Comparison of ENCODE assay signal across 8 cellular contexts in genomic region chr15:74799843-74800558, GRCh38. TPM values are rescaled to one million over a fixed set of nuclear protein-coding genes. Genes with fewer than 3 reads are reported as not detected.
DNase-seq lines count a peak whose midpoint lies in the region; ATAC-seq and TF ChIP-seq lines count a peak whose summit lies in the region.

No MANE protein-coding gene starts in this region.

- peak overlapping the region; percentile 60 to 90 (median 79) for H3K27ac Mint-ChIP-seq in CD4-positive, CD25-positive, alpha-beta regulatory T cell
- H3K27ac Mint-ChIP-seq in activated naive CD4-positive, alpha-beta T cell treated with anti-CD3 and anti-CD28 coated beads, Interleukin-2, amount 50 U/mL, for 24 hours: peak overlapping the region; percentile 84
- H3K27ac Mint-ChIP-seq in glutamatergic neuron (ENCODE audit: unreplicated experiment): no peak overlapping the region
- no peak overlapping the region for H3K27ac Mint-ChIP-seq in progenitor cell of endocrine pancreas

- peaks cover 17 to 61% (median 35%) of the 10 kb centered on the region in 4 donors for H3K4me1 Mint-ChIP-seq in CD4-positive, CD25-positive, alpha-beta regulatory T cell
- peaks cover 42% of the 10 kb centered on the region for H3K4me1 Mint-ChIP-seq in activated naive CD4-positive, alpha-beta T cell treated with anti-CD3 and anti-CD28 coated beads, Interleukin-2, amount 50 U/mL, for 24 hours
- H3K4me1 Mint-ChIP-seq in glutamatergic neuron (ENCODE audit: low read depth, unreplicated experiment): no peaks in the 10 kb centered on the region
- H3K4me1 Mint-ChIP-seq in progenitor cell of endocrine pancreas (ENCODE audit: low read depth): no peaks in the 10 kb centered on the region

- peak; percentile 81 to 85 (median 83) for DNase-seq in CD4-positive, CD25-positive, alpha-beta regulatory T cell
- DNase-seq in HuH-7 (ENCODE audit: low spot score): peak; percentile 98
- DNase-seq in SKM-1 (lab: John Stamatoyannopoulos, UW; ENCODE audit: unreplicated experiment): peak; percentile 86
- DNase-seq in glutamatergic neuron: peak; percentile 79
- DNase-seq in progenitor cell of endocrine pancreas (ENCODE audit: low spot score, unreplicated experiment): peak; percentile 60
- no peak for DNase-seq in NCI-H2029 (lab: John Stamatoyannopoulos, UW)

- peaks cover 66% of the 10 kb centered on the region for H3K36me3 ChIP-seq in CD4-positive, CD25-positive, alpha-beta regulatory T cell (ENCODE audit: control insufficient read depth, insufficient read depth, low read length)

- no peaks in the 10 kb centered on the region for H3K27me3 Mint-ChIP-seq in CD4-positive, CD25-positive, alpha-beta regulatory T cell
- H3K27me3 Mint-ChIP-seq in activated naive CD4-positive, alpha-beta T cell treated with anti-CD3 and anti-CD28 coated beads, Interleukin-2, amount 50 U/mL, for 24 hours: no peaks in the 10 kb centered on the region
- H3K27me3 Mint-ChIP-seq in glutamatergic neuron (ENCODE audit: unreplicated experiment): peaks cover 4% of the 10 kb centered on the region
- H3K27me3 Mint-ChIP-seq in progenitor cell of endocrine pancreas: no peaks in the 10 kb centered on the region

- H3K4me1 ChIP-seq in CD4-positive, CD25-positive, alpha-beta regulatory T cell (ENCODE audit: control insufficient read depth, insufficient read depth, low read length, poor library complexity, severe bottlenecking): peaks cover 56% of the 10 kb centered on the region

- H3K27me3 ChIP-seq in CD4-positive, CD25-positive, alpha-beta regulatory T cell (ENCODE audit: control insufficient read depth, insufficient read depth, low read length): no peaks in the 10 kb centered on the region

- no peak overlapping the region for H3K4me3 ChIP-seq in CD4-positive, CD25-positive, alpha-beta regulatory T cell (ENCODE audit: low read depth, low read length)

- H3K36me3 Mint-ChIP-seq in CD4-positive, CD25-positive, alpha-beta regulatory T cell: peaks cover 21% of the 10 kb centered on the region
- H3K36me3 Mint-ChIP-seq in activated naive CD4-positive, alpha-beta T cell treated with anti-CD3 and anti-CD28 coated beads, Interleukin-2, amount 50 U/mL, for 24 hours: peaks cover 5% of the 10 kb centered on the region
- H3K36me3 Mint-ChIP-seq in glutamatergic neuron (ENCODE audit: unreplicated experiment) (peaks cover 6% of the 10 kb centered on the region), progenitor cell of endocrine pancreas (ENCODE audit: insufficient read depth) (peaks cover 9% of the 10 kb centered on the region)

- H3K9me3 ChIP-seq in CD4-positive, CD25-positive, alpha-beta regulatory T cell (ENCODE audit: control insufficient read depth in 2 of 2, low read length in 2 of 2): no peaks in the 10 kb centered on the region

- peak overlapping the region in 3 of 4 donors; percentile 48 to 73 (median 62) for H3K4me3 Mint-ChIP-seq in CD4-positive, CD25-positive, alpha-beta regulatory T cell
- no peak overlapping the region for H3K4me3 Mint-ChIP-seq in activated naive CD4-positive, alpha-beta T cell treated with anti-CD3 and anti-CD28 coated beads, Interleukin-2, amount 50 U/mL, for 24 hours
- H3K4me3 Mint-ChIP-seq in glutamatergic neuron (ENCODE audit: unreplicated experiment) (no peak overlapping the region), progenitor cell of endocrine pancreas (ENCODE audit: low read depth) (no peak overlapping the region)

- peak overlapping the region; percentile 95 for H3K27ac ChIP-seq in CD4-positive, CD25-positive, alpha-beta regulatory T cell (ENCODE audit: insufficient read depth, low read length, poor library complexity, severe bottlenecking)

- ATAC-seq in CD4-positive, CD25-positive, alpha-beta regulatory T cell (ENCODE audit: low read depth in 2 of 2): peak; percentile 87 to 90
- ATAC-seq in GM19397 (IDR thresholded peaks at IDR 0.05; ENCODE audit: unreplicated experiment): peak; percentile 68

- TF ChIP-seq CTCF in glutamatergic neuron (IDR thresholded peaks at IDR 0.05; ENCODE audit: partially characterized antibody, unreplicated experiment) (peak; percentile 95), progenitor cell of endocrine pancreas (IDR thresholded peaks at IDR 0.05; ENCODE audit: unreplicated experiment) (peak; percentile 86)

- H3K9me3 Mint-ChIP-seq in CD4-positive, CD25-positive, alpha-beta regulatory T cell: peaks cover 0 to under 1% (median 0%) of the 10 kb centered on the region in 7 donors
- no peaks in the 10 kb centered on the region for H3K9me3 Mint-ChIP-seq in activated naive CD4-positive, alpha-beta T cell treated with anti-CD3 and anti-CD28 coated beads, Interleukin-2, amount 50 U/mL, for 24 hours
- H3K9me3 Mint-ChIP-seq in glutamatergic neuron (ENCODE audit: unreplicated experiment) (peaks cover 4% of the 10 kb centered on the region), progenitor cell of endocrine pancreas (ENCODE audit: low read depth) (no peaks in the 10 kb centered on the region)

RNA-seq across cellular contexts. Expression of gene LMAN1L, which starts 12.6 kb away (rescaled TPM):
- not detected for total RNA-seq in CD4-positive, CD25-positive, alpha-beta regulatory T cell
- not detected for polyA plus RNA-seq in CD4-positive, CD25-positive, alpha-beta regulatory T cell
- total RNA-seq in glutamatergic neuron (ENCODE audit: unreplicated experiment) (not detected), progenitor cell of endocrine pancreas (not detected in 2 replicates)

RNA-seq across cellular contexts. Expression of gene CSK, which starts 18.1 kb away (rescaled TPM):
- total RNA-seq in CD4-positive, CD25-positive, alpha-beta regulatory T cell: 257 TPM
- 100 to 1,000 TPM; 131 to 151 (median 141) TPM for polyA plus RNA-seq in CD4-positive, CD25-positive, alpha-beta regulatory T cell
- total RNA-seq in glutamatergic neuron (ENCODE audit: unreplicated experiment) (72.6 TPM), progenitor cell of endocrine pancreas (70.9 and 72.4 TPM in 2 replicates)

RNA-seq across cellular contexts. Expression of gene CPLX3, which starts 26.4 kb away (rescaled TPM):
- total RNA-seq in CD4-positive, CD25-positive, alpha-beta regulatory T cell: 0.35 TPM
- polyA plus RNA-seq in CD4-positive, CD25-positive, alpha-beta regulatory T cell: not detected
- total RNA-seq in glutamatergic neuron (ENCODE audit: unreplicated experiment): 0.32 TPM
- total RNA-seq in progenitor cell of endocrine pancreas: not detected in 2 replicates

RNA-seq across cellular contexts. Expression of gene ULK3, which starts 43.0 kb away (rescaled TPM):
- total RNA-seq in CD4-positive, CD25-positive, alpha-beta regulatory T cell: 54.4 TPM
- polyA plus RNA-seq in CD4-positive, CD25-positive, alpha-beta regulatory T cell: 10 to 100 TPM; 22.5 to 38.1 (median 34.7) TPM
- total RNA-seq in glutamatergic neuron (ENCODE audit: unreplicated experiment) (46.5 TPM), progenitor cell of endocrine pancreas (37.3 and 39.8 TPM in 2 replicates)

RNA-seq across cellular contexts. Expression of gene CYP1A2, which starts 51.4 kb away (rescaled TPM):
- not detected for total RNA-seq in CD4-positive, CD25-positive, alpha-beta regulatory T cell
- polyA plus RNA-seq in CD4-positive, CD25-positive, alpha-beta regulatory T cell: not detected
- not detected for total RNA-seq in glutamatergic neuron (ENCODE audit: unreplicated experiment)
- not detected in 2 replicates for total RNA-seq in progenitor cell of endocrine pancreas

Comparison
In these comparisons a context has a peak if more than half of its experiments do, and no peak if none do; other contexts are left out.
1. H3K27ac Mint-ChIP-seq: peak in CD4-positive, CD25-positive, alpha-beta regulatory T cell (3 of 3) and activated naive CD4-positive, alpha-beta T cell treated with anti-CD3 and anti-CD28 coated beads, Interleukin-2, amount 50 U/mL, for 24 hours (single experiment); none in glutamatergic neuron (single experiment) and progenitor cell of endocrine pancreas (single experiment).
2. H3K4me3 Mint-ChIP-seq: peak in CD4-positive, CD25-positive, alpha-beta regulatory T cell (3 of 4); none in activated naive CD4-positive, alpha-beta T cell treated with anti-CD3 and anti-CD28 coated beads, Interleukin-2, amount 50 U/mL, for 24 hours (single experiment), glutamatergic neuron (single experiment) and progenitor cell of endocrine pancreas (single experiment).